ENCODE assay signal across 15 cellular contexts in the genomic region with DNA sequence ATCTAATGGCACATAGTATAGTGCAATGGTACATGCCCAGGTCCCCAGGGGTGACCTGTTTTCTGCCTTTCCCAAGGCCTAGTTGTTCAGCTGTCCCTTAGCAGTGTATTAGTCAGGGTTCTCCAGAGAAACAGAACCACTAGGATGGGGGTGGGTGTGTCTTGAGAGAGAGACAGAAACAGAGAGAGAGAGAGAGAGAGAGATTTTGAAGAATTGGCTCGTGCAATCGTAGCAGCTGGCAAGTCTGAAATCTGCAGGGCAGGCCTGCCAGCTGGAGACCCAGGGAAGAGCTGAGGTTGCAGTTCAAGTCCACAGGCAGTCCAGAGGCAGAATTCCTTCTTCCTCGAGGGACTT.
DNase-seq lines count a peak whose midpoint lies in the region; TF ChIP-seq lines count a peak whose summit lies in the region.
"Had no signal": no experiment of that assay in that cellular context is flagged by ENCODE, and none has a peak within 500 bp of the region (broad histone marks: within the 10 kb centered on the region; RNA-seq: fewer than 3 reads in every experiment).

No MANE protein-coding gene starts in this region.

- H3K9ac ChIP-seq in mesenchymal stem cell (ENCODE audit: low read length) (no peak overlapping the region), rectal smooth muscle tissue (ENCODE audit: low read length) (no peak overlapping the region)

- H4K8ac ChIP-seq in mesenchymal stem cell (ENCODE audit: low read length) = no peak overlapping the region

- no peak overlapping the region for H2BK15ac ChIP-seq in mesenchymal stem cell (ENCODE audit: low read depth, poor library complexity, severe bottlenecking)

- no peak overlapping the region for H3K27ac Mint-ChIP-seq in Caco-2 (ENCODE audit: unreplicated experiment)
- H3K27ac Mint-ChIP-seq: CD8-positive, alpha-beta T cell; IgD-negative memory B cell had no signal

- H3K9me3 ChIP-seq in Caco-2 (0 out of 2 replicates have a peak, but pooled peaks cover 3% of the 10 kb centered on the region), OCI-LY7 (ENCODE audit: low read length) (no peaks in the 10 kb centered on the region), mesenchymal stem cell (ENCODE audit: control insufficient read depth, low read length) (no peaks in the 10 kb centered on the region)
- H3K9me3 ChIP-seq: MG63, Peyer's patch had no signal

- no peak overlapping the region for H3K4ac ChIP-seq in mesenchymal stem cell (ENCODE audit: low read depth in 1 of 2, low read length in 2 of 2)

- H4K20me1 ChIP-seq in OCI-LY7 (ENCODE audit: insufficient read depth, low read length) = no peaks in the 10 kb centered on the region

- no peak overlapping the region for H3K14ac ChIP-seq in mesenchymal stem cell (ENCODE audit: low read length in 2 of 2)

- H4K91ac ChIP-seq in mesenchymal stem cell (ENCODE audit: low read length) = no peak overlapping the region

- no peak for TF ChIP-seq CTCF in Caco-2 (IDR thresholded peaks at IDR 0.05; ENCODE audit: insufficient read depth in 1 of 2, low read depth in 1 of 2, low read length in 1 of 2, severe bottlenecking in 1 of 2, unreplicated experiment in 1 of 2)
- TF ChIP-seq CTCF in OCI-LY7 (conservative IDR thresholded peaks at IDR 0.05; ENCODE audit: low read length) = no peak

- H3K79me1 ChIP-seq in mesenchymal stem cell (replicated peaks; ENCODE audit: low read length, poor library complexity, severe bottlenecking) = no peaks in the 10 kb centered on the region

- no peaks in the 10 kb centered on the region for H3K9me2 ChIP-seq in OCI-LY7 (ENCODE audit: insufficient read depth, low read length)

- no TSS peak for BruUV-seq in Caco-2 (replicated peaks; lab: Mats Ljungman, UMichigan)
- BruUV-seq in OCI-LY7 (replicated peaks; lab: Mats Ljungman, UMichigan) = no TSS peak

- no peak overlapping the region for H2BK120ac ChIP-seq in mesenchymal stem cell (ENCODE audit: low read depth, low read length)

- H3K4me1 ChIP-seq in Caco-2 (peaks cover 15% of the 10 kb centered on the region), OCI-LY7 (ENCODE audit: insufficient read depth, low read length, poor library complexity, severe bottlenecking) (no peaks in the 10 kb centered on the region), mesenchymal stem cell (ENCODE audit: control insufficient read depth, insufficient read depth, low read depth, low read length) (peaks cover 5% of the 10 kb centered on the region), rectal smooth muscle tissue (ENCODE audit: control insufficient read depth, insufficient read depth, low read length) (peaks cover 18% of the 10 kb centered on the region)
- H3K4me1 ChIP-seq: Peyer's patch had no signal

- H3K27ac ChIP-seq in OCI-LY7 (ENCODE audit: low read depth, low read length, poor library complexity, severe bottlenecking) (no peak overlapping the region), mesenchymal stem cell (ENCODE audit: low read length, poor library complexity, severe bottlenecking) (no peak overlapping the region), rectal smooth muscle tissue (ENCODE audit: low read depth, low read length) (peak overlapping the region; percentile 45)
- H3K27ac ChIP-seq: Peyer's patch had no signal

- H3K9me3 Mint-ChIP-seq in Caco-2 (ENCODE audit: unreplicated experiment) = no peaks in the 10 kb centered on the region
- H3K9me3 Mint-ChIP-seq: CD8-positive, alpha-beta T cell had no signal

- no peak overlapping the region for H3K23ac ChIP-seq in mesenchymal stem cell (ENCODE audit: low read length in 2 of 2)

- no peak overlapping the region for H2AK5ac ChIP-seq in mesenchymal stem cell (ENCODE audit: low read length, severe bottlenecking)

- DNase-seq in Caco-2 (no peak), OCI-LY7 (ENCODE audit: low spot score) (no peak), mesenchymal stem cell (no peak), NCI-H1105 treated with DMSO at 0.1 percent for 48 hours (lab: John Stamatoyannopoulos, UW) (no peak), NCI-H226 (no peak), NCI-H187 treated with DMSO at 0.1 percent for 48 hours (lab: John Stamatoyannopoulos, UW) (no peak)
- DNase-seq: Calu3; CD8-positive, alpha-beta T cell; GDM1; MG63; NCI-H1417 treated with DMSO at 0.1 percent for 48 hours; NK-92 treated with Interleukin-12 subunit alpha and Interleukin-12 subunit beta, amount 100 ng/mL, for 24 hours; Peyer's patch had no signal

- POLR2A ChIA-PET in Caco-2 (lab: Charles Lee) = no interaction called here
- POLR2A ChIA-PET in OCI-LY7 (lab: Charles Lee) = no interaction called here

- no peak overlapping the region for H3K18ac ChIP-seq in mesenchymal stem cell (ENCODE audit: low read depth in 1 of 2, low read length in 2 of 2)

- no peak overlapping the region for H2BK12ac ChIP-seq in mesenchymal stem cell (ENCODE audit: low read length in 2 of 2)

- H3K27me3 ChIP-seq in Caco-2 (replicated peaks; ENCODE audit: control insufficient read depth, insufficient read depth, low read length) (no peaks in the 10 kb centered on the region), mesenchymal stem cell (ENCODE audit: control insufficient read depth in 1 of 2, insufficient read depth in 1 of 2, low read length in 2 of 2) (peaks cover 0 to 9% of the 10 kb centered on the region in 2 experiments), rectal smooth muscle tissue (ENCODE audit: control insufficient read depth, insufficient read depth, low read length) (no peaks in the 10 kb centered on the region)
- H3K27me3 ChIP-seq: MG63, Peyer's patch had no signal

- CTCF ChIA-PET in Caco-2 (lab: Charles Lee) (no interaction called here), OCI-LY7 (lab: Charles Lee; ENCODE audit: unreplicated experiment) (no interaction called here)

- H3K4me3 ChIP-seq in Caco-2 (ENCODE audit: low read depth, low read length) (no peak overlapping the region), OCI-LY7 (ENCODE audit: low read depth, low read length, poor library complexity, severe bottlenecking) (no peak overlapping the region), mesenchymal stem cell (ENCODE audit: insufficient read depth in 1 of 2, low read depth in 1 of 2, low read length in 2 of 2) (no peak overlapping the region), rectal smooth muscle tissue (ENCODE audit: low read length) (no peak overlapping the region)
- H3K4me3 ChIP-seq: MG63, Peyer's patch had no signal

- H2BK5ac ChIP-seq in mesenchymal stem cell (ENCODE audit: low read depth, low read length, poor library complexity, severe bottlenecking) = no peak overlapping the region

- peak overlapping the region; percentile 68; the same call in 1 of the 2 replicates for H2AFZ ChIP-seq in OCI-LY7 (ENCODE audit: low read length)
- peak overlapping the region; percentile 18 for H2AFZ ChIP-seq in mesenchymal stem cell (ENCODE audit: low read depth, low read length)

- intact Hi-C loops in Caco-2 (cut with micrococcal nuclease; ENCODE audit: unreplicated experiment) (no loop called here), OCI-LY7 (cut with micrococcal nuclease; ENCODE audit: unreplicated experiment) (loop anchor here (5.0 kb wide), 1 partner anchor 70 kb away; no protein-coding TSS in a partner anchor)

- H3K4me3 Mint-ChIP-seq in Caco-2 (ENCODE audit: unreplicated experiment) = peak overlapping the region; percentile 17
- H3K4me3 Mint-ChIP-seq: CD8-positive, alpha-beta T cell had no signal

- no peaks in the 10 kb centered on the region for H3K79me2 ChIP-seq in OCI-LY7 (ENCODE audit: insufficient read depth, low read depth, low read length)

- peaks cover 5% of the 10 kb centered on the region for H3K36me3 Mint-ChIP-seq in Caco-2 (ENCODE audit: insufficient read depth, unreplicated experiment)
- H3K36me3 Mint-ChIP-seq: CD8-positive, alpha-beta T cell had no signal

- H3K4me2 ChIP-seq in OCI-LY7 (ENCODE audit: low read length) (no peak overlapping the region), mesenchymal stem cell (ENCODE audit: low read length, poor library complexity, severe bottlenecking) (no peak overlapping the region)

- WGBS in mesenchymal stem cell = 67% methylated on average over 3 of the region's 3 CpGs

- H3K4me1 Mint-ChIP-seq in Caco-2 (ENCODE audit: low read depth, unreplicated experiment) = peaks cover 17% of the 10 kb centered on the region

- H3K27me3 Mint-ChIP-seq in Caco-2 (ENCODE audit: insufficient read depth, unreplicated experiment) = no peaks in the 10 kb centered on the region

- H3K36me3 ChIP-seq in Caco-2 (ENCODE audit: control insufficient read depth, insufficient read depth, low read length) = no peaks in the 10 kb centered on the region
- H3K36me3 ChIP-seq in OCI-LY7 (ENCODE audit: insufficient read depth, low read length) = no peaks in the 10 kb centered on the region
- no peaks in the 10 kb centered on the region for H3K36me3 ChIP-seq in mesenchymal stem cell (ENCODE audit: control insufficient read depth in 1 of 2, insufficient read depth in 2 of 2, low read depth in 1 of 2, low read length in 2 of 2)
- no peaks in the 10 kb centered on the region for H3K36me3 ChIP-seq in rectal smooth muscle tissue (ENCODE audit: control insufficient read depth, insufficient read depth, low read length)
- H3K36me3 ChIP-seq: MG63, Peyer's patch had no signal
